4 cellular contexts compared by ENCODE assay signal in genomic region chr12:115880238-115880637, GRCh38.
"Had no signal": no experiment of that assay in that cellular context is flagged by ENCODE, and none has a peak within 500 bp of the region (broad histone marks: within the 10 kb centered on the region; RNA-seq: fewer than 3 reads in every experiment).

No MANE protein-coding gene starts in this region.

- H3K9me3 Mint-ChIP-seq: H9 had no signal

- H2AFZ ChIP-seq: GM23338 had no signal

- H3K4me3 ChIP-seq: GM23338 had no signal

- H3K4me3 Mint-ChIP-seq: GM23338, H9 had no signal

- H3K4me2 ChIP-seq: GM23338 had no signal

- DNase-seq: H9, HCEC 1CT, IMR-90 had no signal

- ATAC-seq: GM23338 had no signal

- H3K27ac Mint-ChIP-seq: GM23338, H9 had no signal
